Comparison of ENCODE assay signal across 19 cellular contexts in genomic region chr6:19551611-19552010, GRCh38.
"Had no signal": no experiment of that assay in that cellular context is flagged by ENCODE, and none has a peak within 500 bp of the region (broad histone marks: within the 10 kb centered on the region; RNA-seq: fewer than 3 reads in every experiment).

No MANE protein-coding gene starts in this region.

- H3K27me3 ChIP-seq: neutrophil, right atrium auricular region, sigmoid colon, testis, tibial nerve, upper lobe of right lung had no signal

- H3K4me1 ChIP-seq: heart right ventricle, right atrium auricular region, testis, tibial nerve, upper lobe of right lung had no signal

- DNase-seq: effector memory CD4-positive, alpha-beta T cell; erythroblast; heart right ventricle; hypothalamus; islet precursor cell; mucosa of descending colon; naive thymus-derived CD8-positive, alpha-beta T cell; posterior cingulate gyrus; sigmoid colon; stimulated activated CD4-positive, alpha-beta T cell treated with anti-CD3 and anti-CD28 coated beads, Interleukin-2, amount 100 ng/mL, for 24 hours; stimulated activated CD4-positive, alpha-beta T cell treated with anti-CD3 and anti-CD28 coated beads, Interleukin-4, amount 100 ng/mL, for 4 hours; stimulated activated naive B cell treated with anti-CD40 and anti-IgM and Interleukin-4, amounts not matched to agents 10 μg/mL and 1 μg/mL and 100 μg/mL, for 72 hours; stimulated activated naive CD8-positive, alpha-beta T cell treated with anti-CD3 and anti-CD28 coated beads, Interleukin-15, amount 100 ng/mL, for 72 hours; testis; upper lobe of right lung had no signal

- H3K9me3 ChIP-seq: mucosa of descending colon, neutrophil, sigmoid colon, testis, tibial nerve, upper lobe of right lung had no signal

- H3K36me3 ChIP-seq: heart right ventricle, neutrophil, right atrium auricular region, sigmoid colon, tibial nerve, upper lobe of right lung had no signal

- H3K27ac ChIP-seq: heart right ventricle, neutrophil, right atrium auricular region, sigmoid colon, skin epidermis, testis, tibial nerve, upper lobe of right lung had no signal

- H3K4me3 ChIP-seq: heart right ventricle, mucosa of descending colon, right atrium auricular region, sigmoid colon, skin epidermis, testis, tibial nerve, upper lobe of right lung had no signal

- ATAC-seq: heart right ventricle; mucosa of descending colon; naive thymus-derived CD8-positive, alpha-beta T cell; stimulated activated naive B cell treated with anti-CD40 and anti-IgM and Interleukin-4, amounts not matched to agents 10 μg/mL and 1 μg/mL and 100 μg/mL, for 72 hours; stimulated activated naive CD8-positive, alpha-beta T cell treated with anti-CD3 and anti-CD28 coated beads, Interleukin-15, amount 100 ng/mL, for 72 hours; upper lobe of right lung had no signal
